In the genomic region with DNA sequence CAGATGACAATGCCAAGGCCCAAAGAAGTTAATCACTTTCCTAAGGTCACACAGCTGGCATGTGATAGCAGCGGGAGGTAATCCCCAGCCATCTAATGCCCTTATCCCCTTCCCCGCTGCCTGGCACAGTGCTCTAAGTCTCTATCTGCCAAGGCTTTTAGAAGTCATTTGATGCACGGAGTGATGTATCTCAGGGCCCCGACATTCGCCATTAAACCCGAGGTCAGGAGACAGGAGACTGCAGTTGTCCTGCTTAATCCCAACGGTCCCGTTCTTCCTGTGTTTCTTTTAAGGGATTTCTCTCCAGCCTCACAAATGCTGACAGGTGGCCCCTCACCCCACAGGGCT, we compare ENCODE assay signal across 16 cellular contexts.
DNase-seq lines count a peak whose midpoint lies in the region; ATAC-seq and TF ChIP-seq lines count a peak whose summit lies in the region.
"Had no signal": no experiment of that assay in that cellular context is flagged by ENCODE, and none has a peak within 500 bp of the region (broad histone marks: within the 10 kb centered on the region; RNA-seq: fewer than 3 reads in every experiment).

No MANE protein-coding gene starts in this region.

- DNase-seq in NCI-H2227 (lab: John Stamatoyannopoulos, UW; ENCODE audit: unreplicated experiment) (peak; percentile 27), NCI-H2227 treated with DMSO at 0.1 percent for 48 hours (lab: John Stamatoyannopoulos, UW) (no peak), NCI-H524 treated with DMSO at 0.1 percent for 48 hours (lab: John Stamatoyannopoulos, UW) (peak; percentile 63), endodermal cell (peak; percentile 44), SIG-M5 treated with dmso at 0.1 percent for 504 hours (lab: John Stamatoyannopoulos, UW; ENCODE audit: unreplicated experiment) (no peak)
- no peak for DNase-seq in stimulated activated CD4-positive, alpha-beta T cell treated with anti-CD3 and anti-CD28 coated beads, Interleukin-1b, Interleukin-23, amount 100 ng/mL, for 48 hours
- DNase-seq in activated CD8-positive, alpha-beta T cell treated with anti-CD3 and anti-CD28 coated beads, Interleukin-2, amount 10 ng/mL, durations not matched to agents 7 days and 5 days = no peak
- DNase-seq: DMS79, NCI-H2029, NCI-H69, PC-9 had no signal

- ATAC-seq in activated CD8-positive, alpha-beta T cell treated with anti-CD3 and anti-CD28 coated beads, Interleukin-2, amount 10 ng/mL, durations not matched to agents 7 days and 5 days = no peak
- ATAC-seq: GM12878 had no signal

- H3K9ac ChIP-seq in endodermal cell (ENCODE audit: extremely low read depth, low read length, poor library complexity, severe bottlenecking) = no peak overlapping the region

- no peak overlapping the region for H3K4me3 ChIP-seq in endodermal cell (ENCODE audit: low read length)
- H3K4me3 ChIP-seq: GM12878, HAP-1, PC-9 had no signal

- POLR2A ChIA-PET in activated CD8-positive, alpha-beta T cell treated with anti-CD3 and anti-CD28 coated beads, Interleukin-2, amount 10 ng/mL, durations not matched to agents 7 days and 5 days (lab: Charles Lee) = no interaction called here

- H3K9me3 ChIP-seq in endodermal cell (ENCODE audit: control insufficient read depth, low read length) = no peaks in the 10 kb centered on the region
- H3K9me3 ChIP-seq: HAP-1 had no signal

- H3K9me3 Mint-ChIP-seq in endodermal cell = no peaks in the 10 kb centered on the region
- H3K9me3 Mint-ChIP-seq in nephron = no peaks in the 10 kb centered on the region
- no peaks in the 10 kb centered on the region for H3K9me3 Mint-ChIP-seq in activated CD8-positive, alpha-beta T cell treated with anti-CD3 and anti-CD28 coated beads, Interleukin-2, amount 10 ng/mL, durations not matched to agents 7 days and 5 days (ENCODE audit: insufficient read depth)
- H3K9me3 Mint-ChIP-seq: IgD-negative memory B cell had no signal

- H3K4me3 Mint-ChIP-seq in endodermal cell (no peak overlapping the region), nephron (no peak overlapping the region)
- H3K4me3 Mint-ChIP-seq in activated CD8-positive, alpha-beta T cell treated with anti-CD3 and anti-CD28 coated beads, Interleukin-2, amount 10 ng/mL, durations not matched to agents 7 days and 5 days = no peak overlapping the region
- H3K4me3 Mint-ChIP-seq: IgD-negative memory B cell had no signal

- CTCF ChIA-PET in activated CD8-positive, alpha-beta T cell treated with anti-CD3 and anti-CD28 coated beads, Interleukin-2, amount 10 ng/mL, durations not matched to agents 7 days and 5 days (lab: Charles Lee) = no interaction called here

- no peak for TF ChIP-seq CTCF in endodermal cell (conservative IDR thresholded peaks at IDR 0.05)
- no peak for TF ChIP-seq CTCF in nephron (IDR thresholded peaks at IDR 0.05; ENCODE audit: unreplicated experiment in 3 of 3)

- H3K27me3 ChIP-seq in endodermal cell (ENCODE audit: control insufficient read depth, insufficient read depth, low read length, poor library complexity, severe bottlenecking) = no peaks in the 10 kb centered on the region

- H3K4me1 Mint-ChIP-seq in endodermal cell (peaks cover 22% of the 10 kb centered on the region), nephron (peaks cover 75% of the 10 kb centered on the region)
- H3K4me1 Mint-ChIP-seq in activated CD8-positive, alpha-beta T cell treated with anti-CD3 and anti-CD28 coated beads, Interleukin-2, amount 10 ng/mL, durations not matched to agents 7 days and 5 days (ENCODE audit: low read depth) = peaks cover 17% of the 10 kb centered on the region

- no peaks in the 10 kb centered on the region for H3K36me3 ChIP-seq in endodermal cell (ENCODE audit: control insufficient read depth, insufficient read depth, low read length)
- H3K36me3 ChIP-seq: HAP-1 had no signal

- WGBS in endodermal cell (ENCODE audit: insufficient coverage in 1 of 2, insufficient read length in 1 of 2), 2 experiments = 94% methylated on average over 6 to 8 of the region's 8 CpGs

- H3K36me3 Mint-ChIP-seq in endodermal cell (ENCODE audit: low read depth) (peaks cover 2% of the 10 kb centered on the region), nephron (ENCODE audit: low read depth) (no peaks in the 10 kb centered on the region)
- peaks cover 34% of the 10 kb centered on the region for H3K36me3 Mint-ChIP-seq in activated CD8-positive, alpha-beta T cell treated with anti-CD3 and anti-CD28 coated beads, Interleukin-2, amount 10 ng/mL, durations not matched to agents 7 days and 5 days (ENCODE audit: low read depth)
- H3K36me3 Mint-ChIP-seq: IgD-negative memory B cell had no signal

- H3K27ac Mint-ChIP-seq in endodermal cell = no peak overlapping the region
- H3K27ac Mint-ChIP-seq in nephron = peak overlapping the region; percentile 22 to 47 (median 38)
- no peak overlapping the region for H3K27ac Mint-ChIP-seq in activated CD8-positive, alpha-beta T cell treated with anti-CD3 and anti-CD28 coated beads, Interleukin-2, amount 10 ng/mL, durations not matched to agents 7 days and 5 days

- no peak overlapping the region for H3K27ac ChIP-seq in endodermal cell (ENCODE audit: low read depth, low read length)
- H3K27ac ChIP-seq: 22Rv1, PC-9 had no signal

- H3K27me3 Mint-ChIP-seq in endodermal cell (ENCODE audit: insufficient read depth) = no peaks in the 10 kb centered on the region
- H3K27me3 Mint-ChIP-seq in nephron (ENCODE audit: low read depth) = peaks cover 13% of the 10 kb centered on the region
- no peaks in the 10 kb centered on the region for H3K27me3 Mint-ChIP-seq in activated CD8-positive, alpha-beta T cell treated with anti-CD3 and anti-CD28 coated beads, Interleukin-2, amount 10 ng/mL, durations not matched to agents 7 days and 5 days (ENCODE audit: low read depth)
- H3K27me3 Mint-ChIP-seq: IgD-negative memory B cell had no signal

- H3K4me1 ChIP-seq in endodermal cell (ENCODE audit: control insufficient read depth, insufficient read depth, low read length) = no peaks in the 10 kb centered on the region

Comparison
In these comparisons a context has a peak if more than half of its experiments do, and no peak if none do; other contexts are left out.
1. DNase-seq: peak in NCI-H2227 (single experiment), NCI-H524 treated with DMSO at 0.1 percent for 48 hours (single experiment) and endodermal cell (single experiment); none in NCI-H2227 treated with DMSO at 0.1 percent for 48 hours (single experiment), SIG-M5 treated with dmso at 0.1 percent for 504 hours (single experiment), stimulated activated CD4-positive, alpha-beta T cell treated with anti-CD3 and anti-CD28 coated beads, Interleukin-1b, Interleukin-23, amount 100 ng/mL, for 48 hours (single experiment) and activated CD8-positive, alpha-beta T cell treated with anti-CD3 and anti-CD28 coated beads, Interleukin-2, amount 10 ng/mL, durations not matched to agents 7 days and 5 days (single experiment).
2. H3K27ac Mint-ChIP-seq: peak in nephron (3 of 3); none in endodermal cell (single experiment) and activated CD8-positive, alpha-beta T cell treated with anti-CD3 and anti-CD28 coated beads, Interleukin-2, amount 10 ng/mL, durations not matched to agents 7 days and 5 days (single experiment).